1 cellular context compared by ENCODE assay signal in genomic region chr1:210373878-210374599, GRCh38.
TF ChIP-seq lines count a peak whose summit lies in the region.

No MANE protein-coding gene starts in this region.

TF ChIP-seq in K562, 482 proteins besides CTCF, POLR2A, EP300 and RAD21 (continued from another document and continues in another):
- no peak for TF ChIP-seq ZBTB2 (IDR thresholded peaks at IDR 0.05)
- no peak for TF ChIP-seq MEF2D (tag; conservative IDR thresholded peaks at IDR 0.05; ENCODE audit: low read depth)
- no peak for TF ChIP-seq ATF2 (CRISPR knock-in tag; IDR thresholded peaks at IDR 0.05)
- no peak for TF ChIP-seq MTF1 (CRISPR knock-in tag; IDR thresholded peaks at IDR 0.05; ENCODE audit: borderline replicate concordance)
- TF ChIP-seq ATF7 (IDR thresholded peaks at IDR 0.05): peak; percentile 80
- no peak for TF ChIP-seq CTBP1 (IDR thresholded peaks at IDR 0.05; ENCODE audit: borderline replicate concordance)
- 0 out of 2 replicates have a peak, but pooled peaks have one; percentile 65 for TF ChIP-seq HNRNPUL1 (IDR thresholded peaks at IDR 0.05; ENCODE audit: low read length)
- TF ChIP-seq MCM2 (IDR thresholded peaks at IDR 0.05; ENCODE audit: low read depth): no peak
- no peak; the same call in 1 of the 2 replicates for TF ChIP-seq CXXC5 (CRISPR knock-in tag; IDR thresholded peaks at IDR 0.05)
- 0 out of 2 replicates have a peak, but pooled peaks have one; percentile 31 for TF ChIP-seq TOE1 (IDR thresholded peaks at IDR 0.05; ENCODE audit: borderline replicate concordance)
- TF ChIP-seq TOE1 (CRISPR knock-in tag; IDR thresholded peaks at IDR 0.05; ENCODE audit: borderline replicate concordance, low read depth): no peak
- no peak for TF ChIP-seq BDP1 (IDR thresholded peaks at IDR 0.05; ENCODE audit: insufficient read depth, insufficient read length)
- TF ChIP-seq USF2 (CRISPR knock-in tag; IDR thresholded peaks at IDR 0.05): no peak
- TF ChIP-seq RCOR1 (IDR thresholded peaks at IDR 0.05; ENCODE audit: borderline replicate concordance in 1 of 2, low read depth in 2 of 2, low read length in 2 of 2): no peak
- TF ChIP-seq ZNF3 (CRISPR knock-in tag; IDR thresholded peaks at IDR 0.05): no peak
- TF ChIP-seq RFX5 (IDR thresholded peaks at IDR 0.05; ENCODE audit: low read depth, low read length): peak; percentile 84
- peak; percentile 34; the same call in 1 of the 2 replicates for TF ChIP-seq ZNF592 (IDR thresholded peaks at IDR 0.05)
- peak; percentile 91 for TF ChIP-seq ZNF316 (IDR thresholded peaks at IDR 0.05)
- no peak for TF ChIP-seq IRF1 (CRISPR knock-in tag; IDR thresholded peaks at IDR 0.05; ENCODE audit: borderline replicate concordance)
- no peak for TF ChIP-seq ZKSCAN8 (CRISPR knock-in tag; IDR thresholded peaks at IDR 0.05)
- TF ChIP-seq PHF20 (IDR thresholded peaks at IDR 0.05; ENCODE audit: partially characterized antibody): no peak
- TF ChIP-seq ZNF444 (CRISPR knock-in tag; IDR thresholded peaks at IDR 0.05): no peak
- no peak for TF ChIP-seq ZFPM2 (CRISPR knock-in tag; IDR thresholded peaks at IDR 0.05)
- TF ChIP-seq MAZ (CRISPR knock-in tag; conservative IDR thresholded peaks at IDR 0.05 in 1 of 2, IDR thresholded peaks at IDR 0.05 in 1 of 2): peak in 1 of 2 experiments; percentile 30; a peak in 1 of 4 replicates
- TF ChIP-seq WHSC1 (IDR thresholded peaks at IDR 0.05; ENCODE audit: low read length): no peak
- TF ChIP-seq ZNF584 (CRISPR knock-in tag; IDR thresholded peaks at IDR 0.05; ENCODE audit: low read depth): no peak
- TF ChIP-seq DIDO1 (tag; IDR thresholded peaks at IDR 0.05; ENCODE audit: low read depth): no peak
- no peak for TF ChIP-seq E2F5 (CRISPR knock-in tag; IDR thresholded peaks at IDR 0.05)
- TF ChIP-seq ZNF655 (CRISPR knock-in tag; IDR thresholded peaks at IDR 0.05): no peak
- 0 out of 2 replicates have a peak, but pooled peaks have one; percentile 24 for TF ChIP-seq RB1 (IDR thresholded peaks at IDR 0.05; ENCODE audit: low read depth)
- TF ChIP-seq DEAF1 (CRISPR knock-in tag; IDR thresholded peaks at IDR 0.05): no peak
- no peak for TF ChIP-seq EGR1 (conservative IDR thresholded peaks at IDR 0.05)
- TF ChIP-seq BMI1 (IDR thresholded peaks at IDR 0.05; ENCODE audit: low read length): no peak
- TF ChIP-seq CEBPB (tag; IDR thresholded peaks at IDR 0.05): peak; percentile 94
- no peak for TF ChIP-seq ARID3A (IDR thresholded peaks at IDR 0.05; ENCODE audit: borderline replicate concordance, low read depth, low read length)
